8 cellular contexts compared by ENCODE assay signal in genomic region chr16:51168755-51169154, GRCh38.
"Had no signal": no experiment of that assay in that cellular context is flagged by ENCODE, and none has a peak within 500 bp of the region (broad histone marks: within the 10 kb centered on the region; RNA-seq: fewer than 3 reads in every experiment).

No MANE protein-coding gene starts in this region.

- DNase-seq: H9, HCEC 1CT, KBM-7 had no signal

- FAIRE-seq: H1, H54, HepG2 had no signal

- H3K27me3 Mint-ChIP-seq: IgD-negative memory B cell had no signal

- H3K4me3 Mint-ChIP-seq: GM23338, H9, IgD-negative memory B cell had no signal

- H3K4me1 Mint-ChIP-seq: IgD-negative memory B cell had no signal

- ATAC-seq: GM23338, HepG2 had no signal

- H3K27ac Mint-ChIP-seq: GM23338, H9, IgD-negative memory B cell had no signal
